In the genomic region with DNA sequence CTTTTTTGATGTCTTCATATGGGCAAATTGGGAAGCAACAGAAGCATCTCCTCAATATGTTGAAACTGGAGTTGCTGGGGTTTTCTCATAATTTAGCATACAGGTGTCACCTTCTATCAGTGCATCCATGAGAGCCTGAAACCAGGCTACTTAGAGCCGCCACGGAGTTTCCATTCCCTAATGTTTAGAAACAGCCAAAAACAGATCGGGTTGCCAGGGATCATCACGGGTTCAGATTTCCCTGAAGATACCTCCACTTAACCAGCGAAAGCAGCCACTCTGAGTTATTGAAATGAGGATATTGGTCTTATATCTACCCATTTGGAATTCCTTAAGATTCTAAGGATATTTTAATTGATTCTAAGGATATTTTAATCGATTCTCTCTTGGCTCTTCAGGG, we compare ENCODE assay signal across 1 cellular context.
TF ChIP-seq lines count a peak whose summit lies in the region.

No MANE protein-coding gene starts in this region.

TF ChIP-seq in K562, 482 proteins besides CTCF, POLR2A, EP300 and RAD21:
- no peak for TF ChIP-seq THRAP3 (IDR thresholded peaks at IDR 0.05; ENCODE audit: borderline replicate concordance)
- TF ChIP-seq FOXJ2 (tag; IDR thresholded peaks at IDR 0.05), result peak; percentile 69; the same call in 1 of the 2 replicates
TF ChIP-seq in K562: peak in this region for 1.
